Comparison of ENCODE assay signal across 8 cellular contexts in the genomic region with DNA sequence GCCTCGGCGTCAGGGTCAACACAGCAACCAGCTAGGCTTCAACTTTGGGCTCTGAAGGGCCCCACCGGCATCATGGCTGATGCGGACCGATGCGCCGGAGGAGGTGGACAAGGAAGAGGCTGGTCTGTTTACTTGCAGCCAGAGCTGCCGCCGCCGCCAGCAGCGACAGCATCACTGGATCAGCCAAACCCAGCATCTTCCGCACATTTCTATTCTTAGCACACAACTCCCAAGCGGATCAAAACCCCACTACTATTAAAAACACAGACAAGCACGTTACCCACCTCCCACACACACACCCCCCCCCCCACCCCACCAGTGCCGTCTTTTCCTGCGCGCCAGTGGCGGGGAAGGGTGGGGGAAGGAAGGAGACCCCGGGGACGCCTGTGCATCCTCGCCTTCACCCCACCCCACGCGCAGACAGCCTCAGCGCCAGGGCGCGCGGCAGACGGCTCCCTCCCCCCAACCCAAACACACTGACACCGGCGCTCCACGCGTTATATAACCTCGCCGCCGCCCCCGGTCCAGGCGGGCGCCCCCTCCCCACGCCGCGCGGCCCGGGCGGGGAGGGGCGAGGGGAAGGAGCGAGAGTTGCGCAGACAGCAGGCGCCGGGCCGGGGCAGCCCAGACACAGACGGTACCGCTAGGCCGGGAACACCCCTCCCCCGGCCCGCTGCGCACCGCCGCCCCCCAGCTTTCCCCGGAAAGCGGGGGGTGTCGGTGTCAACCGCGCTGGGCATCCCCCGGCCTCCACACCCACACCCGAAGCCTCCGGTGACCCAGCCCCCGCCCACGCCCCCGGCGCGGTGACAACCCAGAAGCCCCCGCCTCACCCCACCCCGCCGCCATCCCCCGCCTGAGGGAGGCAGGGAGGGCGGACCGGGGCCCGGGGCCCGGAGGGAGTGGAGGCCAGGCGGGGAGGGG.
DNase-seq lines count a peak whose midpoint lies in the region; ATAC-seq and TF ChIP-seq lines count a peak whose summit lies in the region.

No MANE protein-coding gene starts in this region.

- DNase-seq in GM13977 (ENCODE audit: low spot score): peak; percentile 56
- DNase-seq in NCI-H69 (lab: John Stamatoyannopoulos, UW): peak; percentile 93
- DNase-seq in activated CD8-positive, alpha-beta memory T cell treated with anti-CD3 and anti-CD28 coated beads, Interleukin-2, amount 50 U/mL, for 48 hours: peak; percentile 79
- DNase-seq in epidermal melanocyte (ENCODE audit: insufficient read length, low spot score): peak; percentile 18
- DNase-seq in middle frontal gyrus (ENCODE audit: extremely low spot score, low spot score): peak; percentile 52
- DNase-seq in stimulated activated CD8-positive, alpha-beta memory T cell treated with anti-CD3 and anti-CD28 coated beads, Interleukin-15, amount 100 ng/mL, for 4 hours (ENCODE audit: low read depth in 2 of 2): peak; percentile 71 to 81
- DNase-seq in OCI-M2 (lab: John Stamatoyannopoulos, UW; ENCODE audit: unreplicated experiment): no peak

- TF ChIP-seq CTCF in GM13977 (IDR thresholded peaks at IDR 0.05; ENCODE audit: extremely low read depth, insufficient read depth, missing control alignments): no peak

- in situ Hi-C loops in GM13977 (cut with MboI; ENCODE audit: low pct_unique_long_range_greater_than_20kb, low sequenced_read_pairs, unreplicated experiment): no loop called here

- peak; percentile 19 for ATAC-seq in HG02981 (IDR thresholded peaks at IDR 0.05; ENCODE audit: unreplicated experiment)
